Comparison of ENCODE assay signal across 18 cellular contexts in genomic region chr4:159278399-159278798, GRCh38.
DNase-seq lines count a peak whose midpoint lies in the region; ATAC-seq and TF ChIP-seq lines count a peak whose summit lies in the region.
"Had no signal": no experiment of that assay in that cellular context is flagged by ENCODE, and none has a peak within 500 bp of the region (broad histone marks: within the 10 kb centered on the region; RNA-seq: fewer than 3 reads in every experiment).

No MANE protein-coding gene starts in this region.

- TF ChIP-seq POLR2A in right lobe of liver (IDR thresholded peaks at IDR 0.05): peak; percentile 17

- no peaks in the 10 kb centered on the region for H3K9me3 ChIP-seq in right lobe of liver

- H3K27me3 ChIP-seq in right lobe of liver: no peaks in the 10 kb centered on the region
- H3K27me3 ChIP-seq: heart right ventricle had no signal

- intact Hi-C loops in right lobe of liver (cut with DNase I) (no loop called here), posterior vena cava (cut with DNase I) (no loop called here)

- peak; percentile 56 for ATAC-seq in GM18858 (IDR thresholded peaks at IDR 0.05; ENCODE audit: unreplicated experiment)
- ATAC-seq in HG02885 (IDR thresholded peaks at IDR 0.05; ENCODE audit: poor library complexity, unreplicated experiment): peak; percentile 59
- ATAC-seq in right lobe of liver: peak; percentile 53 to 73 (median 71)
- no peak for ATAC-seq in GM21515 (IDR thresholded peaks at IDR 0.05; ENCODE audit: unreplicated experiment)

- H3K4me1 ChIP-seq in right lobe of liver: peaks cover 0 to 52% (median 15%) of the 10 kb centered on the region in 4 donors

- H3K4me3 ChIP-seq in cardiac fibroblast (replicated peaks in 1 of 2; ENCODE audit: low read depth in 2 of 2, low read length in 2 of 2) (no peak overlapping the region), right lobe of liver (no peak overlapping the region)
- H3K4me3 ChIP-seq: heart right ventricle, SK-N-MC had no signal

- DNase-seq in cardiac fibroblast (ENCODE audit: low read depth in 2 of 2) (peak; percentile 29 to 78), right lobe of liver (no peak), cerebellar nuclear complex (lab: John Stamatoyannopoulos, UW) (no peak), superior temporal gyrus (ENCODE audit: extremely low spot score) (no peak), posterior vena cava (ENCODE audit: low spot score) (no peak)
- DNase-seq: activated naive CD4-positive, alpha-beta T cell treated with Interleukin-2 at 50 U/mL for 16 hours; DMS79 treated with DMSO at 0.1 percent for 48 hours; heart right ventricle; left cardiac atrium; NCI-H2081; NK-92 treated with Interleukin-12 subunit alpha and Interleukin-12 subunit beta, amount 100 ng/mL, for 24 hours; retina; stimulated activated CD4-positive, alpha-beta T cell treated with anti-CD3 and anti-CD28 coated beads, Interleukin-4, amount 100 ng/mL, for 1 hour had no signal

- H3K27ac ChIP-seq in right lobe of liver: peak overlapping the region; percentile 52 to 85 (median 82)
- H3K27ac ChIP-seq: VCaP had no signal

- no peak for TF ChIP-seq CTCF in cardiac fibroblast (IDR thresholded peaks at IDR 0.05; ENCODE audit: low read depth, low read length)
- no peak for TF ChIP-seq CTCF in right lobe of liver (IDR thresholded peaks at IDR 0.05)

- 38% methylated on average over 5 of the region's 5 CpGs for WGBS in right lobe of liver (ENCODE audit: insufficient coverage, low coverage, low lambda C conversion rate, missing lambda C conversion rate)

- H3K36me3 ChIP-seq in right lobe of liver: no peaks in the 10 kb centered on the region
- H3K36me3 ChIP-seq: heart right ventricle had no signal

Comparison
In these comparisons a context has a peak if more than half of its experiments do, and no peak if none do; other contexts are left out.
1. DNase-seq: peak in cardiac fibroblast (2 of 2); none in right lobe of liver (0 of 3), cerebellar nuclear complex (0 of 2), superior temporal gyrus (single experiment) and posterior vena cava (single experiment).